ENCODE assay signal across 8 cellular contexts in the genomic region with DNA sequence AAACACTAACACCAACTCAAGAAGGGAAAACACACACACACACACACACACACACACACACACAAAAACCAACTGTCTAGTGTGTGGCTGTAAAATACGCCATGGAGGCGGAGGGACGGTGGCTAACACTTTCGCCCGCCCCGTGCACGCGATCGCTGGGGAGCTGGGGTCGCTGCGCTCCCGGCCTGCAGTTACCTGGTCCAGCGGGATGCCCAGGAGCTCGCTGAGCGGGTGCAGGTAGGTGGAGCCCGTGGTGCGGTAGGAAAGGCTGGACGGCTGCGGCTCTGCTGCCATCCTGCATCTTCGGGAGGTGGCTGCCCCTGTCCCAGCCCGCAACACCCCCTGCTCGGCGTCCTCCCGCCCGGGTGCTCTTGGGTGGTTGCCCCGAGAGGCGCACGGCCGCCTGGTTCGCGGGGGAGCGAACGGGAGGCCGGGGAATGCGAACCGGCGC. TPM values are rescaled to one million over a fixed set of nuclear protein-coding genes. Genes with fewer than 3 reads are reported as not detected.
DNase-seq lines count a peak whose midpoint lies in the region; ATAC-seq and TF ChIP-seq lines count a peak whose summit lies in the region.

No MANE protein-coding gene starts in this region.

- peaks cover 0 to 3% (median 0%) of the 10 kb centered on the region in 6 donors for H3K9me3 Mint-ChIP-seq in immature natural killer cell

- peak; percentile 31 for ATAC-seq in HG02798 (IDR thresholded peaks at IDR 0.05; ENCODE audit: poor library complexity, unreplicated experiment)
- no peak for ATAC-seq in GM18873 (IDR thresholded peaks at IDR 0.05; ENCODE audit: low FRiP score, unreplicated experiment)

- H3K9me3 ChIP-seq in ascending aorta = no peaks in the 10 kb centered on the region

- peaks cover 4 to 20% of the 10 kb centered on the region in 2 donors for H3K4me1 ChIP-seq in ascending aorta

- peaks cover 0 to 3% (median 0%) of the 10 kb centered on the region in 3 donors for H3K36me3 Mint-ChIP-seq in immature natural killer cell

- H3K36me3 ChIP-seq in ascending aorta = no peaks in the 10 kb centered on the region

- peaks cover 23 to 31% of the 10 kb centered on the region in 2 donors for H3K4me1 Mint-ChIP-seq in immature natural killer cell

- H3K27me3 Mint-ChIP-seq in immature natural killer cell (ENCODE audit: low read depth in 3 of 3) = peaks cover 6 to 10% (median 7%) of the 10 kb centered on the region in 3 donors

- no peak for TF ChIP-seq CTCF in ascending aorta (IDR thresholded peaks at IDR 0.05)

- H3K27me3 ChIP-seq in ascending aorta = no peaks in the 10 kb centered on the region

- H3K4me3 ChIP-seq in ascending aorta = peak overlapping the region; percentile 84 to 90

- peak; percentile 68 for DNase-seq in DMS79 treated with DMSO at 0.1 percent for 48 hours (lab: John Stamatoyannopoulos, UW)
- no peak for DNase-seq in DMS79 (lab: John Stamatoyannopoulos, UW)
- peak; percentile 66 for DNase-seq in NCI-H2227 (lab: John Stamatoyannopoulos, UW; ENCODE audit: unreplicated experiment)
- DNase-seq in ascending aorta (ENCODE audit: low spot score in 2 of 2) = no peak
- peak; percentile 49 to 65 (median 55) for DNase-seq in immature natural killer cell
- peak; percentile 2 for DNase-seq in stimulated activated CD8-positive, alpha-beta memory T cell treated with anti-CD3 and anti-CD28 coated beads, Interleukin-12 subunit alpha, Interleukin-12 subunit beta, amount 100 ng/mL, for 24 hours (ENCODE audit: extremely low read depth)

- H3K27ac Mint-ChIP-seq in immature natural killer cell = peak overlapping the region; percentile 34 to 79 (median 74)

- peak overlapping the region; percentile 85 to 90 for H3K27ac ChIP-seq in ascending aorta

- intact Hi-C loops in ascending aorta (cut with DNase I) = loop anchor here (1.0 to 5.0 kb wide), 4 partner anchors 45 to 320 kb away; a partner anchor contains a TSS

- H3K4me3 Mint-ChIP-seq in immature natural killer cell = peak overlapping the region; percentile 88 to 95 (median 93)

RNA-seq across cellular contexts. Expression of a gene that starts 0.3 kb away (rescaled TPM):
- total RNA-seq in ascending aorta = 5.4 TPM
- under 1 TPM in 2 of 3 donors, not detected in 1; 0.14 to 0.76 TPM for polyA plus RNA-seq in immature natural killer cell

Comparison
In these comparisons a context has a peak if more than half of its experiments do, and no peak if none do; other contexts are left out.
1. DNase-seq: peak in DMS79 treated with DMSO at 0.1 percent for 48 hours (single experiment), NCI-H2227 (single experiment), immature natural killer cell (3 of 3) and stimulated activated CD8-positive, alpha-beta memory T cell treated with anti-CD3 and anti-CD28 coated beads, Interleukin-12 subunit alpha, Interleukin-12 subunit beta, amount 100 ng/mL, for 24 hours (single experiment); none in DMS79 (single experiment) and ascending aorta (0 of 2).